ENCODE assay signal across 9 cellular contexts in genomic region chr7:54705436-54705835, GRCh38. TPM values are rescaled to one million over a fixed set of nuclear protein-coding genes. Genes with fewer than 3 reads are reported as not detected.
DNase-seq lines count a peak whose midpoint lies in the region; ATAC-seq lines count a peak whose summit lies in the region.
"Had no signal": no experiment of that assay in that cellular context is flagged by ENCODE, and none has a peak within 500 bp of the region (broad histone marks: within the 10 kb centered on the region; RNA-seq: fewer than 3 reads in every experiment).

No MANE protein-coding gene starts in this region.

- H3K9me3 ChIP-seq in adipocyte (ENCODE audit: control insufficient read depth, low read length) = peaks cover 4% of the 10 kb centered on the region
- H3K9me3 ChIP-seq in naive thymus-derived CD4-positive, alpha-beta T cell (ENCODE audit: control insufficient read depth in 2 of 3, low read length in 3 of 3) = peaks cover 0 to 8% (median 0%) of the 10 kb centered on the region in 3 experiments

- no peak overlapping the region for H3K27ac Mint-ChIP-seq in naive thymus-derived CD4-positive, alpha-beta T cell

- H3K9ac ChIP-seq in adipocyte (ENCODE audit: low read length) = no peak overlapping the region

- no peak overlapping the region for H3K4me3 ChIP-seq in adipocyte (ENCODE audit: low read length)
- H3K4me3 ChIP-seq in naive thymus-derived CD4-positive, alpha-beta T cell (ENCODE audit: low read length) = no peak overlapping the region

- no peaks in the 10 kb centered on the region for H3K4me1 Mint-ChIP-seq in naive thymus-derived CD4-positive, alpha-beta T cell

- H3K36me3 ChIP-seq in adipocyte (ENCODE audit: control insufficient read depth, insufficient read depth, low read length, severe bottlenecking) = no peaks in the 10 kb centered on the region
- no peaks in the 10 kb centered on the region for H3K36me3 ChIP-seq in naive thymus-derived CD4-positive, alpha-beta T cell (ENCODE audit: control insufficient read depth in 2 of 3, insufficient read depth in 3 of 3, low read length in 3 of 3)

- no peaks in the 10 kb centered on the region for H3K27me3 ChIP-seq in adipocyte (replicated peaks; ENCODE audit: control insufficient read depth, insufficient read depth, low read length)
- H3K27me3 ChIP-seq in naive thymus-derived CD4-positive, alpha-beta T cell (ENCODE audit: control insufficient read depth in 2 of 2, insufficient read depth in 2 of 2, low read length in 2 of 2) = no peaks in the 10 kb centered on the region

- peaks cover 0 to 6% (median 0%) of the 10 kb centered on the region in 5 donors for H3K36me3 Mint-ChIP-seq in naive thymus-derived CD4-positive, alpha-beta T cell

- CTCF ChIA-PET in naive thymus-derived CD4-positive, alpha-beta T cell (lab: Charles Lee) = interaction anchor here (0.7 kb wide), 1 partner anchor 56 kb away, joined by 3 read pairs; no protein-coding TSS in a partner anchor

- no peaks in the 10 kb centered on the region for H3K4me1 ChIP-seq in adipocyte (ENCODE audit: control insufficient read depth, insufficient read depth, low read length)
- no peaks in the 10 kb centered on the region for H3K4me1 ChIP-seq in naive thymus-derived CD4-positive, alpha-beta T cell (ENCODE audit: control insufficient read depth in 2 of 2, insufficient read depth in 2 of 2, low read length in 2 of 2)

- POLR2A ChIA-PET in naive thymus-derived CD4-positive, alpha-beta T cell (lab: Charles Lee) = no interaction called here

- DNase-seq in ELR (ENCODE audit: low read depth) (peak; percentile 50), LHCN-M2 (ENCODE audit: low read depth) (peak; percentile 82), adipocyte (ENCODE audit: low read depth) (peak; percentile 24), lung microvascular endothelial cell (ENCODE audit: low read depth in 2 of 2) (peak; percentile 50 to 62), NCI-H2196 treated with DMSO at 0.1 percent for 48 hours (lab: John Stamatoyannopoulos, UW; ENCODE audit: unreplicated experiment) (no peak), NCI-H2171 treated with DMSO at 0.1 percent for 48 hours (lab: John Stamatoyannopoulos, UW) (no peak)
- DNase-seq in naive thymus-derived CD4-positive, alpha-beta T cell = no peak
- DNase-seq: stimulated activated CD4-positive, alpha-beta T cell treated with anti-CD3 and anti-CD28 coated beads, Interleukin-4, amount 100 ng/mL, for 4 hours had no signal

- H3K27ac ChIP-seq in naive thymus-derived CD4-positive, alpha-beta T cell (ENCODE audit: low read depth, low read length) = no peak overlapping the region

- H3K9me3 Mint-ChIP-seq in naive thymus-derived CD4-positive, alpha-beta T cell = peaks cover 6 to 50% (median 13%) of the 10 kb centered on the region in 11 donors

- no peak overlapping the region for H3K4me3 Mint-ChIP-seq in naive thymus-derived CD4-positive, alpha-beta T cell

- peaks cover 0 to 7% (median 6%) of the 10 kb centered on the region in 5 donors for H3K27me3 Mint-ChIP-seq in naive thymus-derived CD4-positive, alpha-beta T cell

- intact Hi-C loops in naive thymus-derived CD4-positive, alpha-beta T cell (cut with micrococcal nuclease) = no loop called here

- no peak for ATAC-seq in GM19351 (IDR thresholded peaks at IDR 0.05; ENCODE audit: unreplicated experiment)
- ATAC-seq in naive thymus-derived CD4-positive, alpha-beta T cell = no peak

RNA-seq across cellular contexts. Expression of gene SEC61G, which starts 53.6 kb away (rescaled TPM):
- 1,569 and 2,585 TPM in 2 replicates for total RNA-seq in LHCN-M2 (2014; rRNA removed)
- polyA plus RNA-seq in LHCN-M2 (2012) = 785 TPM
- total RNA-seq in lung microvascular endothelial cell = 156 and 191 TPM in 2 replicates
- 100 to 1,000 TPM in 1 of 5 experiments, 10 to 100 TPM in 4; 31.8 to 174 (median 46.6) TPM for total RNA-seq in naive thymus-derived CD4-positive, alpha-beta T cell
- 100 to 1,000 TPM; 168 to 241 TPM for polyA plus RNA-seq in naive thymus-derived CD4-positive, alpha-beta T cell

Comparison
In these comparisons a context has a peak if more than half of its experiments do, and no peak if none do; other contexts are left out.
1. DNase-seq: peak in ELR (single experiment), LHCN-M2 (single experiment), adipocyte (single experiment) and lung microvascular endothelial cell (2 of 2); none in NCI-H2196 treated with DMSO at 0.1 percent for 48 hours (single experiment), NCI-H2171 treated with DMSO at 0.1 percent for 48 hours (single experiment) and naive thymus-derived CD4-positive, alpha-beta T cell (0 of 9).